In genomic region chr3:39460677-39461076, GRCh38 we compare ENCODE assay signal across 28 cellular contexts. TPM values are rescaled to one million over a fixed set of nuclear protein-coding genes. Genes with fewer than 3 reads are reported as not detected.
DNase-seq lines count a peak whose midpoint lies in the region; ATAC-seq and TF ChIP-seq lines count a peak whose summit lies in the region.
"Had no signal": no experiment of that assay in that cellular context is flagged by ENCODE, and none has a peak within 500 bp of the region (broad histone marks: within the 10 kb centered on the region; RNA-seq: fewer than 3 reads in every experiment).

No MANE protein-coding gene starts in this region.

- H4K91ac ChIP-seq in trophoblast cell (ENCODE audit: low read depth, low read length) = no peak overlapping the region

- H3K4me2 ChIP-seq in trophoblast cell (ENCODE audit: low read length) = no peak overlapping the region

- H3K36me3 Mint-ChIP-seq in Calu3 (ENCODE audit: insufficient read depth, unreplicated experiment) (no peaks in the 10 kb centered on the region), progenitor cell of endocrine pancreas (ENCODE audit: insufficient read depth) (no peaks in the 10 kb centered on the region), T-helper 17 cell (ENCODE audit: low read depth) (no peaks in the 10 kb centered on the region)

- H3K4me3 Mint-ChIP-seq in Calu3 (ENCODE audit: low read depth, unreplicated experiment) (no peak overlapping the region), progenitor cell of endocrine pancreas (ENCODE audit: low read depth) (no peak overlapping the region), T-helper 17 cell (no peak overlapping the region)
- H3K4me3 Mint-ChIP-seq: activated T-cell treated with anti-CD3 and anti-CD28 coated beads, Interleukin-2, amount 50 U/mL, for 4 hours had no signal

- no peak overlapping the region for H2BK120ac ChIP-seq in trophoblast cell (ENCODE audit: insufficient read depth, low read length, poor library complexity)

- H3K4me1 Mint-ChIP-seq in Calu3 (ENCODE audit: low read depth, unreplicated experiment) (peaks cover 8% of the 10 kb centered on the region), progenitor cell of endocrine pancreas (ENCODE audit: low read depth) (peaks cover 6% of the 10 kb centered on the region), T-helper 17 cell (no peaks in the 10 kb centered on the region)

- H4K8ac ChIP-seq in trophoblast cell (ENCODE audit: low read depth, low read length) = no peak overlapping the region

- no peak overlapping the region for H2BK12ac ChIP-seq in trophoblast cell (ENCODE audit: low read length)

- no peak overlapping the region for H3K4me3 ChIP-seq in trophoblast cell (ENCODE audit: low read depth, low read length)
- H3K4me3 ChIP-seq: HAP-1, heart left ventricle, skin epidermis, tibial artery had no signal

- H3K9ac ChIP-seq in trophoblast cell (ENCODE audit: low read length) = no peak overlapping the region

- BruUV-seq in Calu3 (replicated peaks; lab: Mats Ljungman, UMichigan) = no TSS peak

- H3K14ac ChIP-seq in trophoblast cell (ENCODE audit: low read length) = no peak overlapping the region

- no peaks in the 10 kb centered on the region for H3K9me3 ChIP-seq in T-helper 17 cell (ENCODE audit: control insufficient read depth, low read length, poor library complexity, severe bottlenecking)
- H3K9me3 ChIP-seq in trophoblast cell (ENCODE audit: insufficient read depth, low read depth, low read length) = no peaks in the 10 kb centered on the region
- H3K9me3 ChIP-seq: BE2C, HAP-1, heart left ventricle, tibial artery had no signal

- H3K79me1 ChIP-seq in trophoblast cell (ENCODE audit: low read length) = no peaks in the 10 kb centered on the region

- no CpG with 5 or more reads among the region's 2 CpGs for WGBS in trophoblast cell (ENCODE audit: extremely low coverage, insufficient coverage, insufficient read length)

- CTCF ChIA-PET in Calu3 (lab: Charles Lee) = interaction anchor here (0.6 to 0.7 kb wide), 2 partner anchors 19 to 179 kb away, joined by 3 read pairs; no protein-coding TSS in a partner anchor

- no peaks in the 10 kb centered on the region for H3K79me2 ChIP-seq in trophoblast cell (ENCODE audit: control insufficient read depth, insufficient read depth, low read length, poor library complexity)

- intact Hi-C loops in Calu3 (cut with micrococcal nuclease; ENCODE audit: unreplicated experiment) = no loop called here

- H3K36me3 ChIP-seq in trophoblast cell (ENCODE audit: control insufficient read depth in 1 of 2, insufficient read depth in 2 of 2, low read length in 2 of 2) = no peaks in the 10 kb centered on the region
- H3K36me3 ChIP-seq: BE2C, brain microvascular endothelial cell, HAP-1, heart left ventricle, tibial artery had no signal

- no peaks in the 10 kb centered on the region for H3K27me3 ChIP-seq in layer of hippocampus (ENCODE audit: control insufficient read depth, insufficient read depth, low read length)
- H3K27me3 ChIP-seq in trophoblast cell (ENCODE audit: insufficient read depth, low read length) = no peaks in the 10 kb centered on the region
- H3K27me3 ChIP-seq: BE2C, brain microvascular endothelial cell had no signal

- DNase-seq in Calu3 (peak; percentile 16), caudate nucleus (lab: John Stamatoyannopoulos, UW) (peak in 49 of 61 donors; percentile 8 to 89 (median 58)), progenitor cell of endocrine pancreas (ENCODE audit: low spot score, unreplicated experiment) (no peak), T-helper 17 cell (no peak), HT-29 (ENCODE audit: low spot score) (no peak), OCI-M1 (lab: John Stamatoyannopoulos, UW) (no peak), trophoblast cell (no peak)
- DNase-seq: activated CD4-positive, alpha-beta T cell treated with anti-CD3 and anti-CD28 coated beads for 4 hours; activated T-cell treated with anti-CD3 and anti-CD28 coated beads, Interleukin-2, amount 50 U/mL, for 4 hours; BE2C; brain microvascular endothelial cell; COR-L47; DMS79; effector CD4-positive, alpha-beta T cell; GDM1; heart left ventricle; left cardiac atrium; mesenchymal stem cell; NCI-H1092; NCI-H1930; stimulated activated naive CD8-positive, alpha-beta T cell treated with anti-CD3 and anti-CD28 coated beads, Interleukin-15, Interleukin-2, amounts not matched to agents 100 U/mL and 50 U/mL, for 24 hours; tibial artery had no signal

- H3K4me1 ChIP-seq in trophoblast cell (ENCODE audit: control insufficient read depth in 1 of 2, insufficient read depth in 2 of 2, low read length in 2 of 2) = no peaks in the 10 kb centered on the region
- H3K4me1 ChIP-seq: BE2C, HAP-1, heart left ventricle, tibial artery had no signal

- H2AK5ac ChIP-seq in trophoblast cell (ENCODE audit: low read length) = no peak overlapping the region

- no peak overlapping the region for H2AFZ ChIP-seq in trophoblast cell (ENCODE audit: insufficient read depth, low read length, poor library complexity)

- H3K9me3 Mint-ChIP-seq in Calu3 (ENCODE audit: low read depth, unreplicated experiment) (no peaks in the 10 kb centered on the region), progenitor cell of endocrine pancreas (ENCODE audit: low read depth) (no peaks in the 10 kb centered on the region)
- H3K9me3 Mint-ChIP-seq: activated T-cell treated with anti-CD3 and anti-CD28 coated beads, Interleukin-2, amount 50 U/mL, for 4 hours had no signal

- no peak for TF ChIP-seq CTCF in Calu3 (IDR thresholded peaks at IDR 0.05; ENCODE audit: unreplicated experiment)
- no peak for TF ChIP-seq CTCF in progenitor cell of endocrine pancreas (IDR thresholded peaks at IDR 0.05; ENCODE audit: unreplicated experiment)

- H3K27ac ChIP-seq in caudate nucleus (ENCODE audit: low read depth, low read length) (peak overlapping the region; percentile 96), layer of hippocampus (ENCODE audit: low read depth, low read length) (peak overlapping the region; percentile 96), trophoblast cell (ENCODE audit: low read depth, low read length) (no peak overlapping the region)
- H3K27ac ChIP-seq: brain microvascular endothelial cell, epithelial cell of prostate, heart left ventricle, skin epidermis, tibial artery had no signal

- no peak overlapping the region for H3K23ac ChIP-seq in trophoblast cell (ENCODE audit: low read length)

- H3K18ac ChIP-seq in trophoblast cell (ENCODE audit: low read length) = no peak overlapping the region

- H3K4ac ChIP-seq in trophoblast cell (ENCODE audit: low read depth, low read length) = no peak overlapping the region

- no peak overlapping the region for H2BK5ac ChIP-seq in trophoblast cell (ENCODE audit: low read depth, low read length, poor library complexity)

- no peak overlapping the region for H4K12ac ChIP-seq in trophoblast cell (ENCODE audit: low read depth, low read length)

- no peaks in the 10 kb centered on the region for H3K27me3 Mint-ChIP-seq in Calu3 (ENCODE audit: unreplicated experiment)
- no peaks in the 10 kb centered on the region for H3K27me3 Mint-ChIP-seq in progenitor cell of endocrine pancreas
- peaks cover 43% of the 10 kb centered on the region for H3K27me3 Mint-ChIP-seq in T-helper 17 cell

- no peak for ATAC-seq in T-helper 17 cell
- ATAC-seq: activated T-cell treated with anti-CD3 and anti-CD28 coated beads, Interleukin-2, amount 50 U/mL, for 4 hours; heart left ventricle; left cardiac atrium; SK-N-SH treated with all-trans-retinoic acid at 6 μM for 48 hours; stimulated activated naive CD8-positive, alpha-beta T cell treated with anti-CD3 and anti-CD28 coated beads, Interleukin-15, Interleukin-2, amounts not matched to agents 100 U/mL and 50 U/mL, for 24 hours had no signal

- H3K27ac Mint-ChIP-seq in Calu3 (ENCODE audit: unreplicated experiment) = no peak overlapping the region
- H3K27ac Mint-ChIP-seq in progenitor cell of endocrine pancreas = peak overlapping the region; percentile 57
- H3K27ac Mint-ChIP-seq in T-helper 17 cell = no peak overlapping the region

RNA-seq across cellular contexts. Expression of gene MOBP, which starts 6.8 kb away (rescaled TPM):
- total RNA-seq in Calu3 (2022) = 0.57 TPM in 1 of 2 replicates, not detected in the other
- total RNA-seq in progenitor cell of endocrine pancreas = not detected in 2 replicates
- total RNA-seq in T-helper 17 cell = not detected
- total RNA-seq in HT-29 (2014; rRNA removed; shearing (Covaris generic)) = not detected in 2 replicates
- polyA plus RNA-seq in trophoblast cell (2013) = 0.07 and 0.21 TPM in 2 replicates
- total RNA-seq: activated T-cell treated with anti-CD3 and anti-CD28 coated beads, Interleukin-2, amount 50 U/mL, for 4 hours; OCI-LY7 had no signal
- polyA plus RNA-seq: heart left ventricle had no signal

RNA-seq across cellular contexts. Expression of gene RPSA, which starts 54.2 kb away (rescaled TPM):
- total RNA-seq in Calu3 (2022) (751 and 904 TPM in 2 replicates), progenitor cell of endocrine pancreas (1,289 and 1,295 TPM in 2 replicates), T-helper 17 cell (1,000 to 10,000 TPM; 1,939 to 2,030 TPM)
- 1,278 and 1,405 TPM in 2 replicates for total RNA-seq in HT-29 (2014; rRNA removed; shearing (Covaris generic))
- 1,546 and 1,587 TPM in 2 replicates for polyA plus RNA-seq in trophoblast cell (2013)

Comparison
In these comparisons a context has a peak if more than half of its experiments do, and no peak if none do; other contexts are left out.
1. DNase-seq: peak in Calu3 (single experiment) and caudate nucleus (49 of 61); none in progenitor cell of endocrine pancreas (single experiment), T-helper 17 cell (0 of 3), HT-29 (single experiment), OCI-M1 (single experiment) and trophoblast cell (0 of 2).